ENCODE assay signal across 1 cellular context in genomic region chr22:22901578-22902218, GRCh38.
A peak's percentile ranks its signal among the peaks of the same experiment; 100 is the strongest.
TF ChIP-seq lines count a peak whose summit lies in the region.

No MANE protein-coding gene starts in this region.

TF ChIP-seq in K562, 482 proteins besides CTCF, POLR2A, EP300 and RAD21 (continues in another document):
- TF ChIP-seq SMARCC2 (IDR thresholded peaks at IDR 0.05; ENCODE audit: low read depth), result no peak
- no peak for TF ChIP-seq ZC3H8 (IDR thresholded peaks at IDR 0.05)
- no peak for TF ChIP-seq GTF2E2 (tag; IDR thresholded peaks at IDR 0.05)
- no peak for TF ChIP-seq FOXK2 (conservative IDR thresholded peaks at IDR 0.05 in 1 of 2, IDR thresholded peaks at IDR 0.05 in 1 of 2; ENCODE audit: low read depth in 2 of 2)
- TF ChIP-seq NRF1 (conservative IDR thresholded peaks at IDR 0.05 in 1 of 2, IDR thresholded peaks at IDR 0.05 in 1 of 2), result no peak
- TF ChIP-seq, protein P1, sequence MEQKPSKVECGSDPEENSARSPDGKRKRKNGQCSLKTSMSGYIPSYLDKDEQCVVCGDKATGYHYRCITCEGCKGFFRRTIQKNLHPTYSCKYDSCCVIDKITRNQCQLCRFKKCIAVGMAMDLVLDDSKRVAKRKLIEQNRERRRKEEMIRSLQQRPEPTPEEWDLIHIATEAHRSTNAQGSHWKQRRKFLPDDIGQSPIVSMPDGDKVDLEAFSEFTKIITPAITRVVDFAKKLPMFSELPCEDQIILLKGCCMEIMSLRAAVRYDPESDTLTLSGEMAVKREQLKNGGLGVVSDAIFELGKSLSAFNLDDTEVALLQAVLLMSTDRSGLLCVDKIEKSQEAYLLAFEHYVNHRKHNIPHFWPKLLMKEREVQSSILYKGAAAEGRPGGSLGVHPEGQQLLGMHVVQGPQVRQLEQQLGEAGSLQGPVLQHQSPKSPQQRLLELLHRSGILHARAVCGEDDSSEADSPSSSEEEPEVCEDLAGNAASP (IDR thresholded peaks at IDR 0.05), result no peak
- no peak for TF ChIP-seq ZNF143 (CRISPR knock-in tag; IDR thresholded peaks at IDR 0.05)
- TF ChIP-seq RERE (CRISPR knock-in tag; IDR thresholded peaks at IDR 0.05; ENCODE audit: borderline replicate concordance), result no peak
- TF ChIP-seq SMARCB1 (IDR thresholded peaks at IDR 0.05; ENCODE audit: insufficient read length, low read depth), result no peak
- TF ChIP-seq E2F6 (IDR thresholded peaks at IDR 0.05; ENCODE audit: borderline replicate concordance in 1 of 2, extremely low read depth in 1 of 2, insufficient read depth in 1 of 2, insufficient read length in 1 of 2, low read depth in 1 of 2, low read length in 1 of 2, poor library complexity in 1 of 2, severe bottlenecking in 1 of 2), result no peak
- TF ChIP-seq CEBPG (CRISPR knock-in tag; IDR thresholded peaks at IDR 0.05), result no peak
- TF ChIP-seq CEBPG (tag; conservative IDR thresholded peaks at IDR 0.05 in 1 of 2, IDR thresholded peaks at IDR 0.05 in 1 of 2), result no peak
- no peak for TF ChIP-seq TEAD4 (IDR thresholded peaks at IDR 0.05; ENCODE audit: low read length)
- TF ChIP-seq TEAD4 (CRISPR knock-in tag; IDR thresholded peaks at IDR 0.05; ENCODE audit: borderline replicate concordance), result no peak; the same call in 1 of the 2 replicates
- TF ChIP-seq MITF (IDR thresholded peaks at IDR 0.05), result no peak
- TF ChIP-seq BCL6 (CRISPR knock-in tag; IDR thresholded peaks at IDR 0.05), result no peak
- TF ChIP-seq PHB2 (IDR thresholded peaks at IDR 0.05; ENCODE audit: low read depth), result no peak
- TF ChIP-seq, protein P2, sequence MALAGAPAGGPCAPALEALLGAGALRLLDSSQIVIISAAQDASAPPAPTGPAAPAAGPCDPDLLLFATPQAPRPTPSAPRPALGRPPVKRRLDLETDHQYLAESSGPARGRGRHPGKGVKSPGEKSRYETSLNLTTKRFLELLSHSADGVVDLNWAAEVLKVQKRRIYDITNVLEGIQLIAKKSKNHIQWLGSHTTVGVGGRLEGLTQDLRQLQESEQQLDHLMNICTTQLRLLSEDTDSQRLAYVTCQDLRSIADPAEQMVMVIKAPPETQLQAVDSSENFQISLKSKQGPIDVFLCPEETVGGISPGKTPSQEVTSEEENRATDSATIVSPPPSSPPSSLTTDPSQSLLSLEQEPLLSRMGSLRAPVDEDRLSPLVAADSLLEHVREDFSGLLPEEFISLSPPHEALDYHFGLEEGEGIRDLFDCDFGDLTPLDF (CRISPR knock-in tag; IDR thresholded peaks at IDR 0.05), result no peak
- TF ChIP-seq ZNF561 (CRISPR knock-in tag; conservative IDR thresholded peaks at IDR 0.05), result no peak
- no peak for TF ChIP-seq SMARCA4 (IDR thresholded peaks at IDR 0.05)
- no peak for TF ChIP-seq CREBBP (IDR thresholded peaks at IDR 0.05; ENCODE audit: low read depth, low read length)
- TF ChIP-seq SIX5 (IDR thresholded peaks at IDR 0.05; ENCODE audit: borderline replicate concordance in 1 of 2, insufficient read depth in 1 of 2, low read depth in 1 of 2, low read length in 2 of 2), result 0 out of 4 replicates have a peak, but pooled peaks of 1 of the 2 experiments have one; percentile 14
- TF ChIP-seq, protein P3, sequence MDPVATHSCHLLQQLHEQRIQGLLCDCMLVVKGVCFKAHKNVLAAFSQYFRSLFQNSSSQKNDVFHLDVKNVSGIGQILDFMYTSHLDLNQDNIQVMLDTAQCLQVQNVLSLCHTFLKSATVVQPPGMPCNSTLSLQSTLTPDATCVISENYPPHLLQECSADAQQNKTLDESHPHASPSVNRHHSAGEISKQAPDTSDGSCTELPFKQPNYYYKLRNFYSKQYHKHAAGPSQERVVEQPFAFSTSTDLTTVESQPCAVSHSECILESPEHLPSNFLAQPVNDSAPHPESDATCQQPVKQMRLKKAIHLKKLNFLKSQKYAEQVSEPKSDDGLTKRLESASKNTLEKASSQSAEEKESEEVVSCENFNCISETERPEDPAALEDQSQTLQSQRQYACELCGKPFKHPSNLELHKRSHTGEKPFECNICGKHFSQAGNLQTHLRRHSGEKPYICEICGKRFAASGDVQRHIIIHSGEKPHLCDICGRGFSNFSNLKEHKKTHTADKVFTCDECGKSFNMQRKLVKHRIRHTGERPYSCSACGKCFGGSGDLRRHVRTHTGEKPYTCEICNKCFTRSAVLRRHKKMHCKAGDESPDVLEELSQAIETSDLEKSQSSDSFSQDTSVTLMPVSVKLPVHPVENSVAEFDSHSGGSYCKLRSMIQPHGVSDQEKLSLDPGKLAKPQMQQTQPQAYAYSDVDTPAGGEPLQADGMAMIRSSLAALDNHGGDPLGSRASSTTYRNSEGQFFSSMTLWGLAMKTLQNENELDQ (CRISPR knock-in tag; IDR thresholded peaks at IDR 0.05; ENCODE audit: borderline replicate concordance), result no peak
- 0 out of 2 replicates have a peak, but pooled peaks have one; percentile 17 for TF ChIP-seq PHF21A (IDR thresholded peaks at IDR 0.05; ENCODE audit: borderline replicate concordance, low read depth)
- TF ChIP-seq CREB3L1 (IDR thresholded peaks at IDR 0.05; ENCODE audit: borderline replicate concordance, low read depth), result no peak
- no peak for TF ChIP-seq DACH1 (IDR thresholded peaks at IDR 0.05; ENCODE audit: partially characterized antibody)
- no peak for TF ChIP-seq CCNT2 (IDR thresholded peaks at IDR 0.05; ENCODE audit: borderline replicate concordance, extremely low read depth, insufficient read length, low read depth, low read length)
- TF ChIP-seq TBP (optimal IDR thresholded peaks at IDR 0.05; ENCODE audit: low read depth, low read length), result no peak
- TF ChIP-seq SFPQ (IDR thresholded peaks at IDR 0.05; ENCODE audit: low read depth, low read length), result no peak
- TF ChIP-seq SRSF3 (IDR thresholded peaks at IDR 0.05; ENCODE audit: insufficient read depth, low read length), result 0 out of 2 replicates have a peak, but pooled peaks have one; percentile 59
- no peak for TF ChIP-seq ILF3 (IDR thresholded peaks at IDR 0.05; ENCODE audit: borderline replicate concordance)
- TF ChIP-seq SIRT6 (IDR thresholded peaks at IDR 0.05; ENCODE audit: low read depth, low read length), result no peak
- no peak for TF ChIP-seq ILK (tag; IDR thresholded peaks at IDR 0.05; ENCODE audit: borderline replicate concordance, low read depth)
- TF ChIP-seq, protein P4, sequence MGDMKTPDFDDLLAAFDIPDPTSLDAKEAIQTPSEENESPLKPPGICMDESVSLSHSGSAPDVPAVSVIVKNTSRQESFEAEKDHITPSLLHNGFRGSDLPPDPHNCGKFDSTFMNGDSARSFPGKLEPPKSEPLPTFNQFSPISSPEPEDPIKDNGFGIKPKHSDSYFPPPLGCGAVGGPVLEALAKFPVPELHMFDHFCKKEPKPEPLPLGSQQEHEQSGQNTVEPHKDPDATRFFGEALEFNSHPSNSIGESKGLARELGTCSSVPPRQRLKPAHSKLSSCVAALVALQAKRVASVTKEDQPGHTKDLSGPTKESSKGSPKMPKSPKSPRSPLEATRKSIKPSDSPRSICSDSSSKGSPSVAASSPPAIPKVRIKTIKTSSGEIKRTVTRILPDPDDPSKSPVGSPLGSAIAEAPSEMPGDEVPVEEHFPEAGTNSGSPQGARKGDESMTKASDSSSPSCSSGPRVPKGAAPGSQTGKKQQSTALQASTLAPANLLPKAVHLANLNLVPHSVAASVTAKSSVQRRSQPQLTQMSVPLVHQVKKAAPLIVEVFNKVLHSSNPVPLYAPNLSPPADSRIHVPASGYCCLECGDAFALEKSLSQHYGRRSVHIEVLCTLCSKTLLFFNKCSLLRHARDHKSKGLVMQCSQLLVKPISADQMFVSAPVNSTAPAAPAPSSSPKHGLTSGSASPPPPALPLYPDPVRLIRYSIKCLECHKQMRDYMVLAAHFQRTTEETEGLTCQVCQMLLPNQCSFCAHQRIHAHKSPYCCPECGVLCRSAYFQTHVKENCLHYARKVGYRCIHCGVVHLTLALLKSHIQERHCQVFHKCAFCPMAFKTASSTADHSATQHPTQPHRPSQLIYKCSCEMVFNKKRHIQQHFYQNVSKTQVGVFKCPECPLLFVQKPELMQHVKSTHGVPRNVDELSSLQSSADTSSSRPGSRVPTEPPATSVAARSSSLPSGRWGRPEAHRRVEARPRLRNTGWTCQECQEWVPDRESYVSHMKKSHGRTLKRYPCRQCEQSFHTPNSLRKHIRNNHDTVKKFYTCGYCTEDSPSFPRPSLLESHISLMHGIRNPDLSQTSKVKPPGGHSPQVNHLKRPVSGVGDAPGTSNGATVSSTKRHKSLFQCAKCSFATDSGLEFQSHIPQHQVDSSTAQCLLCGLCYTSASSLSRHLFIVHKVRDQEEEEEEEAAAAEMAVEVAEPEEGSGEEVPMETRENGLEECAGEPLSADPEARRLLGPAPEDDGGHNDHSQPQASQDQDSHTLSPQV (IDR thresholded peaks at IDR 0.05), result no peak
- TF ChIP-seq ZNF354B (CRISPR knock-in tag; IDR thresholded peaks at IDR 0.05), result no peak
- no peak for TF ChIP-seq SRSF1 (IDR thresholded peaks at IDR 0.05; ENCODE audit: low read depth, low read length)
- TF ChIP-seq NR2C2 (CRISPR knock-in tag; IDR thresholded peaks at IDR 0.05), result peak; percentile 50; the same call in 1 of the 2 replicates
- no peak for TF ChIP-seq NR2C2 (tag; IDR thresholded peaks at IDR 0.05)
- TF ChIP-seq SIN3A (IDR thresholded peaks at IDR 0.05; ENCODE audit: borderline replicate concordance in 2 of 2, control insufficient read depth in 1 of 2, low read depth in 2 of 2, low read length in 2 of 2), result no peak
- no peak for TF ChIP-seq SETDB1 (IDR thresholded peaks at IDR 0.05; ENCODE audit: low read length)
- TF ChIP-seq ZSCAN29 (IDR thresholded peaks at IDR 0.05), result no peak
- TF ChIP-seq PHF8 (IDR thresholded peaks at IDR 0.05; ENCODE audit: borderline replicate concordance, low read length), result no peak
